Comparison of ENCODE assay signal across 1 cellular context in genomic region chr17:38460716-38461650, GRCh38.
TF ChIP-seq lines count a peak whose summit lies in the region.

No MANE protein-coding gene starts in this region.

TF ChIP-seq in IMR-90, 13 proteins besides CTCF, POLR2A, EP300 and RAD21:
- TF ChIP-seq MAZ (IDR thresholded peaks at IDR 0.05; ENCODE audit: borderline replicate concordance, low read depth, low read length) (no peak), MAFK (IDR thresholded peaks at IDR 0.05; ENCODE audit: low read depth, low read length) (0 out of 2 replicates have a peak, but pooled peaks have one; percentile 20)
